Comparison of ENCODE assay signal across 8 cellular contexts in genomic region chr5:138339464-138339863, GRCh38. TPM values are rescaled to one million over a fixed set of nuclear protein-coding genes. Genes with fewer than 3 reads are reported as not detected.
A peak's percentile ranks its signal among the peaks of the same experiment; 100 is the strongest.
DNase-seq lines count a peak whose midpoint lies in the region; ATAC-seq and TF ChIP-seq lines count a peak whose summit lies in the region.

No MANE protein-coding gene starts in this region.

- no peak for TF ChIP-seq POLR2A in upper lobe of left lung (IDR thresholded peaks at IDR 0.05)

- WGBS in upper lobe of left lung, 2 donors = 30 to 45% methylated on average over 2 of the region's 2 CpGs

- H3K27me3 ChIP-seq in left lung = no peaks in the 10 kb centered on the region
- H3K27me3 ChIP-seq in upper lobe of left lung = no peaks in the 10 kb centered on the region

- ATAC-seq in activated naive CD8-positive, alpha-beta T cell treated with anti-CD3 and anti-CD28 coated beads, Interleukin-2, amount 50 U/mL, for 24 hours = no peak
- ATAC-seq in left lung = no peak
- ATAC-seq in upper lobe of left lung (ENCODE audit: low FRiP score in 2 of 2) = no peak

- H3K4me1 ChIP-seq in left lung (peaks cover 13 to 56% of the 10 kb centered on the region in 2 donors), upper lobe of left lung (peaks cover 14 to 42% (median 16%) of the 10 kb centered on the region in 4 donors)

- peaks cover 39% of the 10 kb centered on the region for H3K4me1 Mint-ChIP-seq in activated naive CD4-positive, alpha-beta T cell treated with anti-CD3 and anti-CD28 coated beads, Interleukin-2, amount 10 ng/mL, durations not matched to agents 7 days and 5 days
- peaks cover 43% of the 10 kb centered on the region for H3K4me1 Mint-ChIP-seq in activated naive CD8-positive, alpha-beta T cell treated with anti-CD3 and anti-CD28 coated beads, Interleukin-2, amount 50 U/mL, for 24 hours

- H3K27ac ChIP-seq in left lung = peak overlapping the region; percentile 88 to 94
- peak overlapping the region; percentile 92 to 97 (median 94) for H3K27ac ChIP-seq in upper lobe of left lung

- H3K27me3 Mint-ChIP-seq in activated naive CD4-positive, alpha-beta T cell treated with anti-CD3 and anti-CD28 coated beads, Interleukin-2, amount 10 ng/mL, durations not matched to agents 7 days and 5 days = peaks cover 3% of the 10 kb centered on the region
- H3K27me3 Mint-ChIP-seq in activated naive CD8-positive, alpha-beta T cell treated with anti-CD3 and anti-CD28 coated beads, Interleukin-2, amount 50 U/mL, for 24 hours = no peaks in the 10 kb centered on the region

- peaks cover 17% of the 10 kb centered on the region for H3K36me3 Mint-ChIP-seq in activated naive CD4-positive, alpha-beta T cell treated with anti-CD3 and anti-CD28 coated beads, Interleukin-2, amount 10 ng/mL, durations not matched to agents 7 days and 5 days
- H3K36me3 Mint-ChIP-seq in activated naive CD8-positive, alpha-beta T cell treated with anti-CD3 and anti-CD28 coated beads, Interleukin-2, amount 50 U/mL, for 24 hours (ENCODE audit: low read depth) = peaks cover 14% of the 10 kb centered on the region

- H3K4me3 Mint-ChIP-seq in activated naive CD4-positive, alpha-beta T cell treated with anti-CD3 and anti-CD28 coated beads, Interleukin-2, amount 10 ng/mL, durations not matched to agents 7 days and 5 days = peak overlapping the region; percentile 92
- peak overlapping the region; percentile 93 for H3K4me3 Mint-ChIP-seq in activated naive CD8-positive, alpha-beta T cell treated with anti-CD3 and anti-CD28 coated beads, Interleukin-2, amount 50 U/mL, for 24 hours

- no peak for TF ChIP-seq EP300 in upper lobe of left lung (IDR thresholded peaks at IDR 0.05)

- DNase-seq in activated naive CD4-positive, alpha-beta T cell treated with anti-CD3 and anti-CD28 coated beads, Interleukin-2, amount 10 ng/mL, durations not matched to agents 7 days and 5 days = no peak
- no peak for DNase-seq in activated naive CD4-positive, alpha-beta T cell treated with Interleukin-2 at 50 U/mL for 16 hours
- no peak for DNase-seq in activated naive CD8-positive, alpha-beta T cell treated with anti-CD3 and anti-CD28 coated beads, Interleukin-2, amount 50 U/mL, for 24 hours
- DNase-seq in left lung = no peak
- no peak for DNase-seq in upper lobe of left lung
- no peak for DNase-seq in stimulated activated CD8-positive, alpha-beta memory T cell treated with anti-CD3 and anti-CD28 coated beads, Interleukin-4, amount 100 ng/mL, for 48 hours
- no peak for DNase-seq in middle frontal gyrus (ENCODE audit: extremely low spot score, low spot score)
- no peak for DNase-seq in DMS153 (lab: John Stamatoyannopoulos, UW)

- H3K4me3 ChIP-seq in left lung (peak overlapping the region; percentile 79 to 87), upper lobe of left lung (peak overlapping the region in 3 of 4 donors; percentile 54 to 85 (median 80))

- intact Hi-C loops in left lung (cut with DNase I) = no loop called here

- CTCF ChIA-PET in activated naive CD4-positive, alpha-beta T cell treated with anti-CD3 and anti-CD28 coated beads, Interleukin-2, amount 10 ng/mL, durations not matched to agents 7 days and 5 days (lab: Charles Lee) = interaction anchor here (13.2 kb wide), 1 partner anchor 13 kb away, joined by 209 read pairs; the partner anchor contains the start of gene KDM3B

- H3K36me3 ChIP-seq in left lung (peaks cover 0 to 36% of the 10 kb centered on the region in 2 donors), upper lobe of left lung (peaks cover 0 to 30% (median 21%) of the 10 kb centered on the region in 4 donors)

- no peak for TF ChIP-seq CTCF in left lung (IDR thresholded peaks at IDR 0.05)
- no peak for TF ChIP-seq CTCF in upper lobe of left lung (IDR thresholded peaks at IDR 0.05)

- peak overlapping the region; percentile 90 for H3K27ac Mint-ChIP-seq in activated naive CD4-positive, alpha-beta T cell treated with anti-CD3 and anti-CD28 coated beads, Interleukin-2, amount 10 ng/mL, durations not matched to agents 7 days and 5 days
- peak overlapping the region; percentile 93 for H3K27ac Mint-ChIP-seq in activated naive CD8-positive, alpha-beta T cell treated with anti-CD3 and anti-CD28 coated beads, Interleukin-2, amount 50 U/mL, for 24 hours

- no peaks in the 10 kb centered on the region for H3K9me3 Mint-ChIP-seq in activated naive CD4-positive, alpha-beta T cell treated with anti-CD3 and anti-CD28 coated beads, Interleukin-2, amount 10 ng/mL, durations not matched to agents 7 days and 5 days
- no peaks in the 10 kb centered on the region for H3K9me3 Mint-ChIP-seq in activated naive CD8-positive, alpha-beta T cell treated with anti-CD3 and anti-CD28 coated beads, Interleukin-2, amount 50 U/mL, for 24 hours

- H3K9me3 ChIP-seq in left lung = no peaks in the 10 kb centered on the region
- no peaks in the 10 kb centered on the region for H3K9me3 ChIP-seq in upper lobe of left lung

RNA-seq across cellular contexts. Expression of gene FAM53C, which starts 1.4 kb away (rescaled TPM):
- 10 to 100 TPM; 23.9 to 25.0 TPM for total RNA-seq in left lung
- total RNA-seq in upper lobe of left lung = 10 to 100 TPM; 15.8 to 71.2 (median 21.9) TPM

RNA-seq across cellular contexts. Expression of gene CDC25C, which starts 7.9 kb away (rescaled TPM):
- total RNA-seq in left lung (1 to 10 TPM in 1 of 2 donors, under 1 TPM in 1; 0.34 to 2.0 TPM), upper lobe of left lung (under 1 TPM in 4 of 6 donors, not detected in 2; 0.37 to 0.67 (median 0.54) TPM)

RNA-seq across cellular contexts. Expression of gene KDM3B, which starts 13.0 kb away (rescaled TPM):
- total RNA-seq in left lung (10 to 100 TPM; 47.5 to 50.4 TPM), upper lobe of left lung (100 to 1,000 TPM in 1 of 6 donors, 10 to 100 TPM in 5; 54.8 to 110 (median 56.8) TPM)
